ENCODE assay signal across 15 cellular contexts in genomic region chr3:160567774-160568173, GRCh38. TPM values are rescaled to one million over a fixed set of nuclear protein-coding genes. Genes with fewer than 3 reads are reported as not detected.
A peak's percentile ranks its signal among the peaks of the same experiment; 100 is the strongest.
DNase-seq lines count a peak whose midpoint lies in the region; ATAC-seq, FAIRE-seq and TF ChIP-seq lines count a peak whose summit lies in the region.
"Had no signal": no experiment of that assay in that cellular context is flagged by ENCODE, and none has a peak within 500 bp of the region (broad histone marks: within the 10 kb centered on the region; RNA-seq: fewer than 3 reads in every experiment).

No MANE protein-coding gene starts in this region.

- no peaks in the 10 kb centered on the region for H3K27me3 Mint-ChIP-seq in T-helper 1 cell treated with Interleukin-12 subunit alpha and Interleukin-12 subunit beta and Interleukin-4 antibody, amounts not matched to agents 30 μg/mL and 1 μg/mL, for 36 hours (ENCODE audit: low read depth)
- no peaks in the 10 kb centered on the region for H3K27me3 Mint-ChIP-seq in CD8-positive, alpha-beta T cell (ENCODE audit: low read depth)

- TF ChIP-seq CTCF in RWPE1 (conservative IDR thresholded peaks at IDR 0.05; ENCODE audit: low read depth), result no peak
- TF ChIP-seq CTCF in kidney (IDR thresholded peaks at IDR 0.05; ENCODE audit: borderline replicate concordance, extremely low read depth, insufficient read depth), result no peak
- TF ChIP-seq CTCF in spleen (IDR thresholded peaks at IDR 0.05 in 8 of 11, conservative IDR thresholded peaks at IDR 0.05 in 3 of 11), result no peak
- no peak for TF ChIP-seq CTCF in CD8-positive, alpha-beta T cell (IDR thresholded peaks at IDR 0.05)

- H3K27ac ChIP-seq in RWPE1, result peak overlapping the region; percentile 42; the same call in 1 of the 2 replicates
- H3K27ac ChIP-seq in kidney (ENCODE audit: low read depth in 2 of 2, low read length in 2 of 2), result no peak overlapping the region
- no peak overlapping the region for H3K27ac ChIP-seq in spleen
- H3K27ac ChIP-seq in CD8-positive, alpha-beta T cell (ENCODE audit: low read depth, low read length), result no peak overlapping the region
- H3K27ac ChIP-seq: 22Rv1, HL-60 had no signal

- H3K36me3 ChIP-seq in kidney (ENCODE audit: control insufficient read depth in 1 of 2, insufficient read depth in 2 of 2, low read length in 2 of 2) (no peaks in the 10 kb centered on the region), spleen (peaks cover 0 to 17% (median 2%) of the 10 kb centered on the region in 6 donors)
- no peaks in the 10 kb centered on the region for H3K36me3 ChIP-seq in CD8-positive, alpha-beta T cell (ENCODE audit: insufficient read depth, low read length)

- 96 to 100% (median 98%) methylated on average over 1 to 3 of the region's 3 CpGs for WGBS in spleen, 5 donors

- intact Hi-C loops in kidney (cut with DNase I), result no loop called here
- intact Hi-C loops in spleen (cut with DNase I; ENCODE audit: low total_unique reads), result loop anchor here (10.0 kb wide), 1 partner anchor 187 kb away; the partner anchor contains the start of gene PPM1L
- intact Hi-C loops in CD8-positive, alpha-beta T cell (cut with DNase I, micrococcal nuclease), result loop anchor here (5.0 kb wide), 3 partner anchors 120 to 1765 kb away; partner anchors contain the start of genes MFSD1 (in 1 of the 2), NMD3 (in 1 of the 2) and TRIM59 (in 1 of the 2)

- no peak for DNase-seq in T-helper 1 cell
- DNase-seq in RWPE1 (ENCODE audit: low spot score), result no peak
- peak; percentile 68 for DNase-seq in kidney
- peak; percentile 77 for DNase-seq in spleen
- no peak for DNase-seq in CD8-positive, alpha-beta T cell
- no peak for DNase-seq in HTR-8/SVneo (ENCODE audit: insufficient read length, low spot score)
- no peak for DNase-seq in activated T-cell treated with anti-CD3 and anti-CD28 coated beads, Interleukin-2, amount 50 U/mL, for 1 hour
- DNase-seq: DMS79 had no signal

- H3K4me3 Mint-ChIP-seq in T-helper 1 cell treated with Interleukin-12 subunit alpha and Interleukin-12 subunit beta and Interleukin-4 antibody, amounts not matched to agents 30 μg/mL and 1 μg/mL, for 36 hours, result peak overlapping the region; percentile 13
- no peak overlapping the region for H3K4me3 Mint-ChIP-seq in CD8-positive, alpha-beta T cell

- CTCF ChIA-PET in RWPE1 (lab: Yijun Ruan, JAX), result interaction anchor here (0.6 kb wide), 1 partner anchor 14 kb away, joined by 5 read pairs; no protein-coding TSS in a partner anchor
- CTCF ChIA-PET in CD8-positive, alpha-beta T cell (lab: Charles Lee), result no interaction called here

- peaks cover 13% of the 10 kb centered on the region for H3K36me3 Mint-ChIP-seq in T-helper 1 cell treated with Interleukin-12 subunit alpha and Interleukin-12 subunit beta and Interleukin-4 antibody, amounts not matched to agents 30 μg/mL and 1 μg/mL, for 36 hours (ENCODE audit: low read depth)
- H3K36me3 Mint-ChIP-seq in CD8-positive, alpha-beta T cell, result peaks cover 20% of the 10 kb centered on the region

- H3K9me3 ChIP-seq in kidney (ENCODE audit: control insufficient read depth in 1 of 2, low read length in 2 of 2) (no peaks in the 10 kb centered on the region), spleen (peaks cover 0 to 12% (median 0%) of the 10 kb centered on the region in 8 donors)
- H3K9me3 ChIP-seq in CD8-positive, alpha-beta T cell (ENCODE audit: low read length), result peaks cover 4% of the 10 kb centered on the region
- H3K9me3 ChIP-seq: HAP-1 had no signal

- no peak for TF ChIP-seq POLR2A in spleen (IDR thresholded peaks at IDR 0.05)

- H3K4me3 ChIP-seq in kidney (ENCODE audit: low read length in 2 of 2), result no peak overlapping the region
- no peak overlapping the region for H3K4me3 ChIP-seq in spleen
- no peak overlapping the region for H3K4me3 ChIP-seq in CD8-positive, alpha-beta T cell (ENCODE audit: low read depth, low read length)
- H3K4me3 ChIP-seq: HAP-1 had no signal

- no peaks in the 10 kb centered on the region for H3K27me3 ChIP-seq in spleen (replicated peaks in 1 of 7)
- H3K27me3 ChIP-seq in CD8-positive, alpha-beta T cell (ENCODE audit: insufficient read depth, low read length), result no peaks in the 10 kb centered on the region

- H3K9ac ChIP-seq in kidney (ENCODE audit: low read length in 2 of 2), result no peak overlapping the region

- POLR2A ChIA-PET in RWPE1 (lab: Yijun Ruan, JAX; ENCODE audit: low non-redundant PET), result no interaction called here
- POLR2A ChIA-PET in CD8-positive, alpha-beta T cell (lab: Charles Lee), result interaction anchor here (1.5 kb wide), 1 partner anchor 33 kb away, joined by 5 read pairs; no protein-coding TSS in a partner anchor

- no peak for ATAC-seq in CD8-positive, alpha-beta T cell
- ATAC-seq: GM12878 had no signal

- H3K4me1 ChIP-seq in kidney (ENCODE audit: control insufficient read depth in 1 of 2, insufficient read depth in 1 of 2, low read depth in 1 of 2, low read length in 2 of 2) (peaks cover 2 to 7% of the 10 kb centered on the region in 2 donors), spleen (peaks cover 10 to 49% (median 30%) of the 10 kb centered on the region in 6 donors)
- peaks cover 25% of the 10 kb centered on the region for H3K4me1 ChIP-seq in CD8-positive, alpha-beta T cell (ENCODE audit: insufficient read depth, low read length)

- no peaks in the 10 kb centered on the region for H3K9me3 Mint-ChIP-seq in T-helper 1 cell treated with Interleukin-12 subunit alpha and Interleukin-12 subunit beta and Interleukin-4 antibody, amounts not matched to agents 30 μg/mL and 1 μg/mL, for 36 hours
- peaks cover 4% of the 10 kb centered on the region for H3K9me3 Mint-ChIP-seq in CD8-positive, alpha-beta T cell

- FAIRE-seq in kidney (lab: Jason Lieb, UNC), result no peak
- no peak for FAIRE-seq in HTR-8/SVneo (lab: Jason Lieb, UNC)
- FAIRE-seq: GM12878, GM19239, H1 had no signal

- peaks cover 33% of the 10 kb centered on the region for H3K4me1 Mint-ChIP-seq in T-helper 1 cell treated with Interleukin-12 subunit alpha and Interleukin-12 subunit beta and Interleukin-4 antibody, amounts not matched to agents 30 μg/mL and 1 μg/mL, for 36 hours (ENCODE audit: low read depth)
- peaks cover 33% of the 10 kb centered on the region for H3K4me1 Mint-ChIP-seq in CD8-positive, alpha-beta T cell (ENCODE audit: low read depth)

- no peak overlapping the region for H3K27ac Mint-ChIP-seq in T-helper 1 cell treated with Interleukin-12 subunit alpha and Interleukin-12 subunit beta and Interleukin-4 antibody, amounts not matched to agents 30 μg/mL and 1 μg/mL, for 36 hours
- H3K27ac Mint-ChIP-seq in CD8-positive, alpha-beta T cell, result no peak overlapping the region

RNA-seq across cellular contexts. Expression of gene KPNA4, which starts 2.4 kb away (rescaled TPM):
- 37.9 TPM for total RNA-seq in kidney
- polyA plus RNA-seq in kidney (ENCODE audit: insufficient read depth, low read depth, low replicate concordance), result 11.7 TPM
- total RNA-seq in spleen, result 10 to 100 TPM; 34.4 to 50.6 (median 43.9) TPM
- 10 to 100 TPM in 2 of 3 donors, 1 to 10 TPM in 1; 8.3 to 12.6 (median 10.1) TPM for polyA plus RNA-seq in spleen
- 10 to 100 TPM; 64.4 to 69.2 TPM for total RNA-seq in CD8-positive, alpha-beta T cell

Comparison
In these comparisons a context has a peak if more than half of its experiments do, and no peak if none do; other contexts are left out.
1. DNase-seq: peak in kidney (single experiment) and spleen (single experiment); none in T-helper 1 cell (0 of 5), RWPE1 (single experiment), CD8-positive, alpha-beta T cell (0 of 7), HTR-8/SVneo (single experiment) and activated T-cell treated with anti-CD3 and anti-CD28 coated beads, Interleukin-2, amount 50 U/mL, for 1 hour (single experiment).